Comparison of ENCODE assay signal across 1 cellular context in genomic region chr2:11344342-11344955, GRCh38.
A peak's percentile ranks its signal among the peaks of the same experiment; 100 is the strongest.
TF ChIP-seq lines count a peak whose summit lies in the region.

Gene ROCK2, minus strand, starts transcription at chr2:11344636. Its CDS starts 500 bp downstream, at chr2:11344136.

TF ChIP-seq in HepG2, 621 proteins besides CTCF, POLR2A, EP300 and RAD21 (continued from another document and continues in another):
- TF ChIP-seq, protein P1, sequence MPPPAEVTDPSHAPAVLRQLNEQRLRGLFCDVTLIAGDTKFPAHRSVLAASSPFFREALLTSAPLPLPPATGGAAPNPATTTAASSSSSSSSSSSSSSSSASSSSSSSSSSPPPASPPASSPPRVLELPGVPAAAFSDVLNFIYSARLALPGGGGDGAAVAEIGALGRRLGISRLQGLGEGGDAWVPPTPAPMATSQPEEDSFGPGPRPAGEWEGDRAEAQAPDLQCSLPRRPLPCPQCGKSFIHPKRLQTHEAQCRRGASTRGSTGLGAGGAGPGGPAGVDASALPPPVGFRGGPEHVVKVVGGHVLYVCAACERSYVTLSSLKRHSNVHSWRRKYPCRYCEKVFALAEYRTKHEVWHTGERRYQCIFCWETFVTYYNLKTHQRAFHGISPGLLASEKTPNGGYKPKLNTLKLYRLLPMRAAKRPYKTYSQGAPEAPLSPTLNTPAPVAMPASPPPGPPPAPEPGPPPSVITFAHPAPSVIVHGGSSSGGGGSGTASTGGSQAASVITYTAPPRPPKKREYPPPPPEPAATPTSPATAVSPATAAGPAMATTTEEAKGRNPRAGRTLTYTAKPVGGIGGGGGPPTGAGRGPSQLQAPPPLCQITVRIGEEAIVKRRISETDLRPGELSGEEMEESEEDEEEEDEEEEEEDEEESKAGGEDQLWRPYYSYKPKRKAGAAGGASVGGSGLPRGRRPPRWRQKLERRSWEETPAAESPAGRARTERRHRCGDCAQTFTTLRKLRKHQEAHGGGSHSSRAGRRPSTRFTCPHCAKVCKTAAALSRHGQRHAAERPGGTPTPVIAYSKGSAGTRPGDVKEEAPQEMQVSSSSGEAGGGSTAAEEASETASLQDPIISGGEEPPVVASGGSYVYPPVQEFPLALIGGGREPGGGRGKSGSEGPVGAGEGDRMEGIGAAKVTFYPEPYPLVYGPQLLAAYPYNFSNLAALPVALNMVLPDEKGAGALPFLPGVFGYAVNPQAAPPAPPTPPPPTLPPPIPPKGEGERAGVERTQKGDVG (CRISPR knock-in tag; IDR thresholded peaks at IDR 0.05; ENCODE audit: borderline replicate concordance): no peak
- no peak for TF ChIP-seq ASH2L (IDR thresholded peaks at IDR 0.05; ENCODE audit: insufficient read length, low read depth, low read length)
- peak; percentile 89 for TF ChIP-seq ZNF746 (CRISPR knock-in tag; IDR thresholded peaks at IDR 0.05)
- TF ChIP-seq MLLT10 (CRISPR knock-in tag; IDR thresholded peaks at IDR 0.05): no peak
- TF ChIP-seq, protein P2, sequence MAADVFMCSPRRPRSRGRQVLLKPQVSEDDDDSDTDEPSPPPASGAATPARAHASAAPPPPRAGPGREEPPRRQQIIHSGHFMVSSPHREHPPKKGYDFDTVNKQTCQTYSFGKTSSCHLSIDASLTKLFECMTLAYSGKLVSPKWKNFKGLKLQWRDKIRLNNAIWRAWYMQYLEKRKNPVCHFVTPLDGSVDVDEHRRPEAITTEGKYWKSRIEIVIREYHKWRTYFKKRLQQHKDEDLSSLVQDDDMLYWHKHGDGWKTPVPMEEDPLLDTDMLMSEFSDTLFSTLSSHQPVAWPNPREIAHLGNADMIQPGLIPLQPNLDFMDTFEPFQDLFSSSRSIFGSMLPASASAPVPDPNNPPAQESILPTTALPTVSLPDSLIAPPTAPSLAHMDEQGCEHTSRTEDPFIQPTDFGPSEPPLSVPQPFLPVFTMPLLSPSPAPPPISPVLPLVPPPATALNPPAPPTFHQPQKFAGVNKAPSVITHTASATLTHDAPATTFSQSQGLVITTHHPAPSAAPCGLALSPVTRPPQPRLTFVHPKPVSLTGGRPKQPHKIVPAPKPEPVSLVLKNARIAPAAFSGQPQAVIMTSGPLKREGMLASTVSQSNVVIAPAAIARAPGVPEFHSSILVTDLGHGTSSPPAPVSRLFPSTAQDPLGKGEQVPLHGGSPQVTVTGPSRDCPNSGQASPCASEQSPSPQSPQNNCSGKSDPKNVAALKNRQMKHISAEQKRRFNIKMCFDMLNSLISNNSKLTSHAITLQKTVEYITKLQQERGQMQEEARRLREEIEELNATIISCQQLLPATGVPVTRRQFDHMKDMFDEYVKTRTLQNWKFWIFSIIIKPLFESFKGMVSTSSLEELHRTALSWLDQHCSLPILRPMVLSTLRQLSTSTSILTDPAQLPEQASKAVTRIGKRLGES (CRISPR knock-in tag; IDR thresholded peaks at IDR 0.05; ENCODE audit: borderline replicate concordance): no peak
- no peak for TF ChIP-seq KDM6A (CRISPR knock-in tag; IDR thresholded peaks at IDR 0.05; ENCODE audit: low read depth)
- TF ChIP-seq, protein P3, sequence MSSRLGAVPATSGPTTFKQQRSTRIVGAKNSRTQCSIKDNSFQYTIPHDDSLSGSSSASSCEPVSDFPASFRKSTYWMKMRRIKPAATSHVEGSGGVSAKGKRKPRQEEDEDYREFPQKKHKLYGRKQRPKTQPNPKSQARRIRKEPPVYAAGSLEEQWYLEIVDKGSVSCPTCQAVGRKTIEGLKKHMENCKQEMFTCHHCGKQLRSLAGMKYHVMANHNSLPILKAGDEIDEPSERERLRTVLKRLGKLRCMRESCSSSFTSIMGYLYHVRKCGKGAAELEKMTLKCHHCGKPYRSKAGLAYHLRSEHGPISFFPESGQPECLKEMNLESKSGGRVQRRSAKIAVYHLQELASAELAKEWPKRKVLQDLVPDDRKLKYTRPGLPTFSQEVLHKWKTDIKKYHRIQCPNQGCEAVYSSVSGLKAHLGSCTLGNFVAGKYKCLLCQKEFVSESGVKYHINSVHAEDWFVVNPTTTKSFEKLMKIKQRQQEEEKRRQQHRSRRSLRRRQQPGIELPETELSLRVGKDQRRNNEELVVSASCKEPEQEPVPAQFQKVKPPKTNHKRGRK (CRISPR knock-in tag; IDR thresholded peaks at IDR 0.05): no peak
- TF ChIP-seq DPF2 (CRISPR knock-in tag; IDR thresholded peaks at IDR 0.05; ENCODE audit: borderline replicate concordance, low read depth): no peak
- TF ChIP-seq, protein P4, sequence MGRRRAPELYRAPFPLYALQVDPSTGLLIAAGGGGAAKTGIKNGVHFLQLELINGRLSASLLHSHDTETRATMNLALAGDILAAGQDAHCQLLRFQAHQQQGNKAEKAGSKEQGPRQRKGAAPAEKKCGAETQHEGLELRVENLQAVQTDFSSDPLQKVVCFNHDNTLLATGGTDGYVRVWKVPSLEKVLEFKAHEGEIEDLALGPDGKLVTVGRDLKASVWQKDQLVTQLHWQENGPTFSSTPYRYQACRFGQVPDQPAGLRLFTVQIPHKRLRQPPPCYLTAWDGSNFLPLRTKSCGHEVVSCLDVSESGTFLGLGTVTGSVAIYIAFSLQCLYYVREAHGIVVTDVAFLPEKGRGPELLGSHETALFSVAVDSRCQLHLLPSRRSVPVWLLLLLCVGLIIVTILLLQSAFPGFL (CRISPR knock-in tag; IDR thresholded peaks at IDR 0.05): no peak
- no peak for TF ChIP-seq SP1 (IDR thresholded peaks at IDR 0.05)
- peak; percentile 37; the same call in 1 of the 2 replicates for TF ChIP-seq SP1 (CRISPR knock-in tag; IDR thresholded peaks at IDR 0.05)
- no peak for TF ChIP-seq PRDM10 (CRISPR knock-in tag; IDR thresholded peaks at IDR 0.05; ENCODE audit: low read depth)
- no peak for TF ChIP-seq ZBTB1 (CRISPR knock-in tag; IDR thresholded peaks at IDR 0.05; ENCODE audit: borderline replicate concordance)
- peak; percentile 40; the same call in 1 of the 2 replicates for TF ChIP-seq CEBPG (CRISPR knock-in tag; IDR thresholded peaks at IDR 0.05)
- 0 out of 2 replicates have a peak, but pooled peaks have one; percentile 36 for TF ChIP-seq ZNF589 (CRISPR knock-in tag; conservative IDR thresholded peaks at IDR 0.05)
- no peak for TF ChIP-seq SIX4 (CRISPR knock-in tag; IDR thresholded peaks at IDR 0.05)
- TF ChIP-seq SP5 (CRISPR knock-in tag; IDR thresholded peaks at IDR 0.05; ENCODE audit: borderline replicate concordance, low read depth): peak; percentile 85
- peak; percentile 61; the same call in 1 of the 2 replicates for TF ChIP-seq REL (CRISPR knock-in tag; conservative IDR thresholded peaks at IDR 0.05)
- TF ChIP-seq ATF6 (CRISPR knock-in tag; conservative IDR thresholded peaks at IDR 0.05): peak; percentile 42; the same call in 1 of the 2 replicates
- peak; percentile 64; the same call in 1 of the 2 replicates for TF ChIP-seq ARNT2 (CRISPR knock-in tag; IDR thresholded peaks at IDR 0.05; ENCODE audit: low read depth)
- no peak for TF ChIP-seq RFX3 (CRISPR knock-in tag; IDR thresholded peaks at IDR 0.05)
- peak; percentile 90 for TF ChIP-seq MED8 (CRISPR knock-in tag; IDR thresholded peaks at IDR 0.05; ENCODE audit: insufficient replicate concordance)
- TF ChIP-seq, protein P5, sequence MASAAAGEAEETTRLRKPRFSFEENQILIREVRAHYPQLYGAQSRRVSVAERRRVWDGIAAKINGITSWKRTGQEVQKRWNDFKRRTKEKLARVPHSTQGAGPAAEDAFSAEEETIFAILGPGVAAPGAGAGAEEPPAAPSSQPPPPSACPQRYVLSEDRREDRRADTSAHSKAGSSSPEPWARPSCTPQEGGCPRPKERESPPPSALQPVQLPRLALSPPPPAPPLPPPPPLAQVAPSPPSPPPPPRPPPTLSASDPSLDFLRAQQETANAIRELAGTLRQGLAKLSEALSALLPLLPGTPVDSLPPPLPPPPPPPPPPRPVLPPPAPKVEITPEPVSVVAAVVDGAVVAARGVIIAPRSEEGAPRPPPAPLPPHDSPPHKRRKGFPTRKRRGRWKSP (CRISPR knock-in tag; IDR thresholded peaks at IDR 0.05): no peak; the same call in 1 of the 2 replicates
- no peak for TF ChIP-seq GZF1 (CRISPR knock-in tag; IDR thresholded peaks at IDR 0.05)
- TF ChIP-seq KLF9 (CRISPR knock-in tag; IDR thresholded peaks at IDR 0.05; ENCODE audit: low read depth): no peak
- peak; percentile 85 for TF ChIP-seq SAP130 (CRISPR knock-in tag; IDR thresholded peaks at IDR 0.05; ENCODE audit: low read depth)
- peak; percentile 51; the same call in 2 of the 3 replicates for TF ChIP-seq MXI1 (IDR thresholded peaks at IDR 0.05; ENCODE audit: borderline replicate concordance, low read depth, low read length)
- peak; percentile 61; the same call in 1 of the 2 replicates for TF ChIP-seq SIN3A (IDR thresholded peaks at IDR 0.05; ENCODE audit: borderline replicate concordance, low read depth, low read length)
- no peak for TF ChIP-seq ZNF720 (CRISPR knock-in tag; IDR thresholded peaks at IDR 0.05)
- TF ChIP-seq, protein P6, sequence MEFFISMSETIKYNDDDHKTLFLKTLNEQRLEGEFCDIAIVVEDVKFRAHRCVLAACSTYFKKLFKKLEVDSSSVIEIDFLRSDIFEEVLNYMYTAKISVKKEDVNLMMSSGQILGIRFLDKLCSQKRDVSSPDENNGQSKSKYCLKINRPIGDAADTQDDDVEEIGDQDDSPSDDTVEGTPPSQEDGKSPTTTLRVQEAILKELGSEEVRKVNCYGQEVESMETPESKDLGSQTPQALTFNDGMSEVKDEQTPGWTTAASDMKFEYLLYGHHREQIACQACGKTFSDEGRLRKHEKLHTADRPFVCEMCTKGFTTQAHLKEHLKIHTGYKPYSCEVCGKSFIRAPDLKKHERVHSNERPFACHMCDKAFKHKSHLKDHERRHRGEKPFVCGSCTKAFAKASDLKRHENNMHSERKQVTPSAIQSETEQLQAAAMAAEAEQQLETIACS (CRISPR knock-in tag; IDR thresholded peaks at IDR 0.05): peak; percentile 95
- peak; percentile 87 for TF ChIP-seq SKI (IDR thresholded peaks at IDR 0.05; ENCODE audit: partially characterized antibody)
- TF ChIP-seq ELF3 (CRISPR knock-in tag; IDR thresholded peaks at IDR 0.05): peak; percentile 62
- no peak for TF ChIP-seq JDP2 (CRISPR knock-in tag; IDR thresholded peaks at IDR 0.05; ENCODE audit: borderline replicate concordance)
- TF ChIP-seq ZNF234 (CRISPR knock-in tag; conservative IDR thresholded peaks at IDR 0.05): 0 out of 2 replicates have a peak, but pooled peaks have one; percentile 17
- TF ChIP-seq, protein P7, sequence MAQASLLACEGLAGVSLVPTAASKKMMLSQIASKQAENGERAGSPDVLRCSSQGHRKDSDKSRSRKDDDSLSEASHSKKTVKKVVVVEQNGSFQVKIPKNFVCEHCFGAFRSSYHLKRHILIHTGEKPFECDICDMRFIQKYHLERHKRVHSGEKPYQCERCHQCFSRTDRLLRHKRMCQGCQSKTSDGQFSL (CRISPR knock-in tag; IDR thresholded peaks at IDR 0.05): no peak
- peak; percentile 74; the same call in 1 of the 2 replicates for TF ChIP-seq ZFP82 (CRISPR knock-in tag; IDR thresholded peaks at IDR 0.05; ENCODE audit: borderline replicate concordance)
- TF ChIP-seq NCOA1 (CRISPR knock-in tag; IDR thresholded peaks at IDR 0.05): peak; percentile 21; the same call in 1 of the 2 replicates
- no peak for TF ChIP-seq ZNF713 (CRISPR knock-in tag; IDR thresholded peaks at IDR 0.05)
- TF ChIP-seq ZNF550 (CRISPR knock-in tag; IDR thresholded peaks at IDR 0.05; ENCODE audit: borderline replicate concordance): no peak
- TF ChIP-seq UBTF (CRISPR knock-in tag; IDR thresholded peaks at IDR 0.05): no peak; the same call in 1 of the 2 replicates
- TF ChIP-seq ZNF792 (CRISPR knock-in tag; IDR thresholded peaks at IDR 0.05): peak; percentile 9; the same call in 1 of the 2 replicates
- no peak for TF ChIP-seq NBN (conservative IDR thresholded peaks at IDR 0.05)
